24 cellular contexts compared by ENCODE assay signal in genomic region chr1:84008631-84009030, GRCh38.
"Had no signal": no experiment of that assay in that cellular context is flagged by ENCODE, and none has a peak within 500 bp of the region (broad histone marks: within the 10 kb centered on the region; RNA-seq: fewer than 3 reads in every experiment).

No MANE protein-coding gene starts in this region.

- H3K36me3 Mint-ChIP-seq: activated naive CD8-positive, alpha-beta T cell had no signal

- DNase-seq: activated CD4-positive, alpha-beta T cell treated with anti-CD3 and anti-CD28 coated beads for 4 hours; activated CD4-positive, alpha-beta T cell treated with anti-CD3 and anti-CD28 coated beads, Interleukin-2, amount 50 U/mL, for 1 hour; activated CD4-positive, alpha-beta T cell treated with anti-CD3 and anti-CD28 coated beads, Interleukin-2, amount 50 U/mL, for 48 hours; activated CD4-positive, CD25-positive, alpha-beta regulatory T cell; activated CD4-positive, CD25-positive, alpha-beta regulatory T cell treated with anti-CD3 and anti-CD28 coated beads, Interleukin-2, amount 50 U/mL, for 72 hours; activated CD8-positive, alpha-beta memory T cell treated with anti-CD3 and anti-CD28 coated beads for 24 hours; activated CD8-positive, alpha-beta T cell treated with anti-CD3 and anti-CD28 coated beads for 36 hours; activated effector memory CD4-positive, alpha-beta T cell treated with Interleukin-2 at 50 U/mL for 16 hours; activated gamma-delta T cell treated with Interleukin-2 at 50 U/mL for 16 hours; activated naive CD4-positive, alpha-beta T cell treated with anti-CD3 and anti-CD28 coated beads, Interleukin-2, amount 50 U/mL, for 16 hours; activated naive CD4-positive, alpha-beta T cell treated with Interleukin-2 at 50 U/mL for 16 hours; activated T-cell treated with anti-CD3 and anti-CD28 coated beads, Interleukin-2, amount 50 U/mL, for 4 hours; amniotic stem cell; anterior cingulate cortex; brain microvascular endothelial cell; caudate nucleus; colonic mucosa; effector CD8-positive, alpha-beta T cell; erythroblast; esophagus squamous epithelium; head of caudate nucleus; T-helper 2 cell had no signal

- H3K36me3 ChIP-seq: brain microvascular endothelial cell, colonic mucosa, esophagus squamous epithelium had no signal

- ATAC-seq: activated CD8-positive, alpha-beta T cell treated with anti-CD3 and anti-CD28 coated beads for 36 hours; activated T-cell treated with anti-CD3 and anti-CD28 coated beads, Interleukin-2, amount 50 U/mL, for 4 hours; activated T-helper 17 cell treated with anti-CD3 and anti-CD28 coated beads, Interleukin-2, amount 50 U/mL, for 72 hours had no signal

- H3K27me3 ChIP-seq: brain microvascular endothelial cell, colonic mucosa, esophagus squamous epithelium had no signal

- H3K4me3 ChIP-seq: colonic mucosa, esophagus squamous epithelium had no signal

- H3K9me3 Mint-ChIP-seq: activated T-cell treated with anti-CD3 and anti-CD28 coated beads, Interleukin-2, amount 50 U/mL, for 4 hours had no signal

- H3K4me3 Mint-ChIP-seq: activated CD8-positive, alpha-beta T cell treated with anti-CD3 and anti-CD28 coated beads for 36 hours; activated naive CD8-positive, alpha-beta T cell; activated T-cell treated with anti-CD3 and anti-CD28 coated beads, Interleukin-2, amount 50 U/mL, for 4 hours; activated T-helper 17 cell treated with anti-CD3 and anti-CD28 coated beads, Interleukin-2, amount 50 U/mL, for 72 hours had no signal

- H3K9me3 ChIP-seq: colonic mucosa, esophagus squamous epithelium had no signal

- H3K4me1 ChIP-seq: colonic mucosa had no signal

- H3K27ac ChIP-seq: brain microvascular endothelial cell, colonic mucosa, esophagus squamous epithelium had no signal

- H3K27ac Mint-ChIP-seq: activated CD8-positive, alpha-beta T cell treated with anti-CD3 and anti-CD28 coated beads for 36 hours; activated naive CD8-positive, alpha-beta T cell; activated T-helper 17 cell treated with anti-CD3 and anti-CD28 coated beads, Interleukin-2, amount 50 U/mL, for 72 hours had no signal

- H3K4me1 Mint-ChIP-seq: activated T-helper 17 cell treated with anti-CD3 and anti-CD28 coated beads, Interleukin-2, amount 50 U/mL, for 72 hours had no signal
